In the genomic region with DNA sequence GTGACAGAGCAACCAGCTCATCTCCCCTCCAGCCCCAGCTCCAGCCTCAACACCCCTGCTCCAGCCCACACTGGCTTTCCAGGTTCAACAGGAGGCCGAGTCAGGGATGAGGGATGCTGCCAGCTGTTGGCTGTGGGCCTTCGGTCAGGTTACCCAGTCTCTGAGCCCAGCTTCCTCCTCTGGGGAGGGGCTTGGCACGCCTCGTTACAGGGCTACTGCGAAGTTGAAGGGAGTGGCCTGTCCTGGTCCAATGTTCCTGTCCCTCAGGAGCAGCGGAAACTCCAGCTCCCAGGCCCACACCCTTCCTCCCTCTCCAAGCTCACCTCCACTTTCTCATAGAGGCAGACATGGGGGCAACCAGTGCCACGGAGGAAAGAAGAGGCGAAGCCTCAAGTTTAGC, we compare ENCODE assay signal across 18 cellular contexts. TPM values are rescaled to one million over a fixed set of nuclear protein-coding genes. Genes with fewer than 3 reads are reported as not detected.
A peak's percentile ranks its signal among the peaks of the same experiment; 100 is the strongest.
DNase-seq lines count a peak whose midpoint lies in the region; ATAC-seq and TF ChIP-seq lines count a peak whose summit lies in the region.
"Had no signal": no experiment of that assay in that cellular context is flagged by ENCODE, and none has a peak within 500 bp of the region (broad histone marks: within the 10 kb centered on the region; RNA-seq: fewer than 3 reads in every experiment).

No MANE protein-coding gene starts in this region.

- TF ChIP-seq CTCF in heart right ventricle (IDR thresholded peaks at IDR 0.05) (no peak), colonic mucosa (IDR thresholded peaks at IDR 0.05) (no peak), osteoblast (IDR thresholded peaks at IDR 0.05; ENCODE audit: extremely low read depth, low read depth, low read length) (no peak), stomach (IDR thresholded peaks at IDR 0.05) (no peak)

- no peak for TF ChIP-seq EP300 in stomach (IDR thresholded peaks at IDR 0.05)

- H3K27ac ChIP-seq in heart right ventricle, result no peak overlapping the region
- no peak overlapping the region for H3K27ac ChIP-seq in colonic mucosa
- H3K27ac ChIP-seq in osteoblast (ENCODE audit: low read depth, low read length), result no peak overlapping the region
- no peak overlapping the region for H3K27ac ChIP-seq in stomach
- H3K27ac ChIP-seq: BLaER1, RWPE1, SK-N-MC had no signal

- H3K27me3 ChIP-seq in heart right ventricle (no peaks in the 10 kb centered on the region), colonic mucosa (no peaks in the 10 kb centered on the region), osteoblast (ENCODE audit: insufficient read depth, low read length) (peaks cover 3% of the 10 kb centered on the region), stomach (no peaks in the 10 kb centered on the region)
- H3K27me3 ChIP-seq: BLaER1 had no signal

- no peak overlapping the region for H3K4me2 ChIP-seq in osteoblast (ENCODE audit: insufficient read depth, low read length)
- H3K4me2 ChIP-seq: BLaER1 had no signal

- H3K9me3 ChIP-seq in heart right ventricle (no peaks in the 10 kb centered on the region), colonic mucosa (no peaks in the 10 kb centered on the region), osteoblast (ENCODE audit: low read depth, low read length) (no peaks in the 10 kb centered on the region), stomach (no peaks in the 10 kb centered on the region)
- H3K9me3 ChIP-seq: BLaER1 had no signal

- H3K4me1 ChIP-seq in heart right ventricle (peaks cover 0 to 11% (median 6%) of the 10 kb centered on the region in 9 donors), colonic mucosa (peaks cover 5% of the 10 kb centered on the region), osteoblast (ENCODE audit: insufficient read depth, low read length) (no peaks in the 10 kb centered on the region), stomach (peaks cover 0 to 13% (median 5%) of the 10 kb centered on the region in 4 donors)

- no peaks in the 10 kb centered on the region for H4K20me1 ChIP-seq in osteoblast (ENCODE audit: insufficient read depth, low read length)
- H4K20me1 ChIP-seq: BLaER1 had no signal

- peaks cover 0 to 23% (median 0%) of the 10 kb centered on the region in 9 donors for H3K36me3 ChIP-seq in heart right ventricle
- H3K36me3 ChIP-seq in colonic mucosa, result no peaks in the 10 kb centered on the region
- H3K36me3 ChIP-seq in osteoblast (ENCODE audit: insufficient read depth, low read length), result no peaks in the 10 kb centered on the region
- H3K36me3 ChIP-seq in stomach, result peaks cover 0 to 35% (median 5%) of the 10 kb centered on the region in 4 donors

- H2AFZ ChIP-seq in osteoblast (ENCODE audit: low read length), result no peak overlapping the region

- H3K4me3 ChIP-seq in heart right ventricle (no peak overlapping the region), colonic mucosa (no peak overlapping the region), osteoblast (ENCODE audit: insufficient read depth, low read length) (no peak overlapping the region), stomach (no peak overlapping the region)
- H3K4me3 ChIP-seq: BLaER1, SK-N-MC had no signal

- intact Hi-C loops in heart right ventricle (cut with DNase I), result loop anchor here in 7 of 10 donors (2.0 to 5.0 kb wide), 3 partner anchors 276 to 278 kb away; no protein-coding TSS in a partner anchor
- intact Hi-C loops in left cardiac atrium (cut with DNase I), result loop anchor here in 1 of 2 donors (2.0 kb wide), 1 partner anchor 278 kb away; no protein-coding TSS in a partner anchor
- intact Hi-C loops in colonic mucosa (cut with DNase I), result no loop called here
- intact Hi-C loops in stomach (cut with DNase I; ENCODE audit: low total_unique reads), result no loop called here

- H3K9ac ChIP-seq in colonic mucosa (ENCODE audit: low read depth in 2 of 2, low read length in 2 of 2), result no peak overlapping the region
- H3K9ac ChIP-seq: BLaER1 had no signal

- H3K79me2 ChIP-seq in osteoblast (ENCODE audit: insufficient read depth, low read length), result no peaks in the 10 kb centered on the region

- no peak for DNase-seq in heart right ventricle
- no peak for DNase-seq in left cardiac atrium
- peak; percentile 41 for DNase-seq in colonic mucosa
- peak; percentile 43 for DNase-seq in osteoblast (ENCODE audit: insufficient read length, low spot score, missing footprints)
- peak; percentile 49 for DNase-seq in stomach
- DNase-seq in NCI-H2107 treated with DMSO at 0.1 percent for 48 hours (lab: John Stamatoyannopoulos, UW; ENCODE audit: unreplicated experiment), result no peak
- DNase-seq in HK-2 (ENCODE audit: unreplicated experiment), result no peak
- DNase-seq: NCI-H2081 treated with DMSO at 0.1 percent for 48 hours had no signal

- 63 to 72% methylated on average over 8 of the region's 8 CpGs for WGBS in heart right ventricle, 2 donors
- WGBS in stomach, 5 donors, result 43 to 72% (median 57%) methylated on average over 3 to 8 of the region's 8 CpGs

- ATAC-seq in heart right ventricle, result peak in 6 of 8 donors; percentile 12 to 68 (median 36)
- ATAC-seq in left cardiac atrium, result no peak
- no peak for ATAC-seq in HG03432 (IDR thresholded peaks at IDR 0.05; ENCODE audit: unreplicated experiment)

- TF ChIP-seq POLR2A in stomach (IDR thresholded peaks at IDR 0.05), result no peak

RNA-seq across cellular contexts. Expression of a gene that starts 15.1 kb away (rescaled TPM):
- not detected for total RNA-seq in heart right ventricle
- not detected for polyA plus RNA-seq in heart right ventricle
- total RNA-seq in left cardiac atrium, result not detected
- not detected for total RNA-seq in colonic mucosa
- total RNA-seq in osteoblast, result not detected in 2 replicates
- total RNA-seq in stomach, result 1 to 10 TPM in 1 of 5 donors, not detected in 4; 9.9 TPM
- polyA plus RNA-seq in stomach, result not detected
- total RNA-seq: A172; CD4-positive, alpha-beta T cell; H4; HT1080; OCI-LY7 had no signal
- polyA plus RNA-seq: AG04450 had no signal

RNA-seq across cellular contexts. Expression of a gene that starts 27.8 kb away (rescaled TPM):
- total RNA-seq in heart right ventricle, result 10 to 100 TPM; 18.5 to 60.8 (median 44.7) TPM
- polyA plus RNA-seq in heart right ventricle, result 10 to 100 TPM; 12.7 to 24.0 TPM
- 10 to 100 TPM; 23.4 to 31.2 TPM for total RNA-seq in left cardiac atrium
- 10 to 100 TPM in 1 of 2 donors, 1 to 10 TPM in 1; 7.9 to 13.0 TPM for total RNA-seq in colonic mucosa
- 28.6 and 31.8 TPM in 2 replicates for total RNA-seq in osteoblast
- 10 to 100 TPM in 1 of 5 donors, 1 to 10 TPM in 4; 3.5 to 11.0 (median 7.6) TPM for total RNA-seq in stomach
- 10 to 100 TPM in 2 of 3 donors, 1 to 10 TPM in 1; 6.7 to 16.0 (median 11.1) TPM for polyA plus RNA-seq in stomach

Comparison
In these comparisons a context has a peak if more than half of its experiments do, and no peak if none do; other contexts are left out.
1. ATAC-seq: peak in heart right ventricle (6 of 8); none in left cardiac atrium (0 of 2) and HG03432 (single experiment).
2. DNase-seq: peak in colonic mucosa (single experiment), osteoblast (single experiment) and stomach (single experiment); none in heart right ventricle (0 of 2), left cardiac atrium (single experiment), NCI-H2107 treated with DMSO at 0.1 percent for 48 hours (single experiment) and HK-2 (single experiment).
3. intact Hi-C loops: an anchor here in heart right ventricle (2.0 to 5.0 kb wide); none called in colonic mucosa and stomach.